8 cellular contexts compared by ENCODE assay signal in the genomic region with DNA sequence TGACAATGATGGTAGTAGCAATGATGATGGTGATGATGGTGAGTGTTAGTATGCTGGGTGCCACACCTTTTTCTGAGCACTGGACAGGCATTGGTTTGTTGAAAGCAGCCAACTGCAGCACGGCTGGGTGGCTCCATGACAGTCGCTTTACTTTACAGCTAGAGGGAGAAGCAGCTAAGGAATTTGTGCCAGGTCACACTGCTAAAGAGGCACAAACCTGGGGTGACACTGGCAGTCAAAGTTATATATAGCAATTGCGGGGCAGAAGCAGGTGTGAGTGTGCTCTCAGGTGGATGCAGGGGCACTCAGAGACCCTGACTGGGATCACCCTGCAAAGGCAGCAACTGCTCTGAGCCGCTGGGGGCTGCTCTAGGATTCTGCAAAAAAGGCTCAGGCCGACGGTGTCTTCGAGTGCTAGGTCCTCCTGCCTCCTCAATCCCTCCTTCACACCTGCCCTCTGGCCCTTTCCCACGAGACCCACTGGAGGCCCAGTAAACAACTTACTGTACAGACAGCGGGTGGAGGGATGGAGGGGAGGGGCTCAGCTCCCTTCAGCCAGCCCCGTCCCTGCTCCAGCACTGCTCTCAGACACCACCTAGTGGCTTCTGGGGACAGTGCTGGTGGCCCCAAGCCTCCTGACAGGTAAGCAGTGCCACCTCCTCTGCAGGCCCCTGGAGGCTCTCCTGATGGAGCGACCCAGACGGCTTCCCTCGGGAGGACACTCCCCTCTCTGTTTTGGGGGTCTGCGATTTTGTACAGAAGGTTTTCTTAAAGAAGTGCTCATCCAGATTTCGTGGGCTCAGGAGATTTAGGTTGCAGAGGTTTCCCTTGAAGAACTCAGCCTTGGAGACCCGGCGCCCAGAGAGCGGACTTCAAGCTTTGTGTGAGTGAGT. TPM values are rescaled to one million over a fixed set of nuclear protein-coding genes. Genes with fewer than 3 reads are reported as not detected.
A peak's percentile ranks its signal among the peaks of the same experiment; 100 is the strongest.
DNase-seq lines count a peak whose midpoint lies in the region; ATAC-seq and TF ChIP-seq lines count a peak whose summit lies in the region.

No MANE protein-coding gene starts in this region.

- H3K27ac ChIP-seq in KMS-11 (no peak overlapping the region), Panc1 (ENCODE audit: low read length) (no peak overlapping the region), esophagus squamous epithelium (peak overlapping the region in 3 of 4 donors; percentile 18 to 93 (median 87)), neuronal stem cell (replicated peaks; ENCODE audit: low read length) (no peak overlapping the region), suprapubic skin (no peak overlapping the region)

- no peak overlapping the region for H2BK15ac ChIP-seq in neuronal stem cell (ENCODE audit: low read length)

- no peak overlapping the region for H4K8ac ChIP-seq in neuronal stem cell (ENCODE audit: low read depth, low read length)

- H2AK5ac ChIP-seq in neuronal stem cell (ENCODE audit: low read depth, low read length) = no peak overlapping the region

- TF ChIP-seq CTCF in CD14-positive monocyte (IDR thresholded peaks at IDR 0.05) (peak; percentile 92), KMS-11 (conservative IDR thresholded peaks at IDR 0.05; ENCODE audit: low read depth, low read length) (peak; percentile 88), Panc1 (IDR thresholded peaks at IDR 0.05) (peak; percentile 97), esophagus squamous epithelium (IDR thresholded peaks at IDR 0.05) (peak; percentile 87 to 96 (median 90)), suprapubic skin (IDR thresholded peaks at IDR 0.05) (peak; percentile 67 to 93)

- no peak overlapping the region for H3K14ac ChIP-seq in neuronal stem cell (ENCODE audit: low read length)

- no peaks in the 10 kb centered on the region for H3K9me3 ChIP-seq in Panc1 (ENCODE audit: control insufficient read depth, insufficient read depth, low read depth, low read length)
- H3K9me3 ChIP-seq in esophagus squamous epithelium = no peaks in the 10 kb centered on the region
- no peaks in the 10 kb centered on the region for H3K9me3 ChIP-seq in neuronal stem cell (replicated peaks in 1 of 2; ENCODE audit: control insufficient read depth in 2 of 2, insufficient read depth in 1 of 2, low read depth in 1 of 2, low read length in 2 of 2)
- no peaks in the 10 kb centered on the region for H3K9me3 ChIP-seq in suprapubic skin

- TF ChIP-seq POLR2A in esophagus squamous epithelium (IDR thresholded peaks at IDR 0.05) (no peak), suprapubic skin (IDR thresholded peaks at IDR 0.05) (no peak)

- H3K4me1 Mint-ChIP-seq in CD14-positive monocyte = peaks cover 21% of the 10 kb centered on the region

- peak; percentile 67 for DNase-seq in CD14-positive monocyte (ENCODE audit: low spot score)
- no peak for DNase-seq in Panc1 (ENCODE audit: low read depth, low spot score)
- DNase-seq in activated T-cell treated with anti-CD3 and anti-CD28 coated beads for 48 hours (ENCODE audit: low read depth) = peak; percentile 77
- DNase-seq in esophagus squamous epithelium (lab: John Stamatoyannopoulos, UW) = peak; percentile 26
- peak; percentile 66 for DNase-seq in neuronal stem cell (ENCODE audit: low spot score)
- DNase-seq in suprapubic skin (ENCODE audit: low spot score in 2 of 2) = no peak

- no peak overlapping the region for H2AFZ ChIP-seq in KMS-11 (ENCODE audit: low read depth)
- no peak overlapping the region for H2AFZ ChIP-seq in neuronal stem cell (ENCODE audit: low read length)

- in situ Hi-C loops in Panc1 (cut with HindIII; ENCODE audit: low pct_unique_long_range_greater_than_20kb, low sequenced_read_pairs) = no loop called here

- H4K20me1 ChIP-seq in KMS-11 (ENCODE audit: insufficient read depth) = no peaks in the 10 kb centered on the region

- no peak overlapping the region for H3K4ac ChIP-seq in neuronal stem cell (ENCODE audit: low read length)

- POLR2A ChIA-PET in Panc1 (lab: Charles Lee) = no interaction called here

- H3K27me3 ChIP-seq in KMS-11 (ENCODE audit: insufficient read depth, low read depth) = no peaks in the 10 kb centered on the region
- no peaks in the 10 kb centered on the region for H3K27me3 ChIP-seq in Panc1 (ENCODE audit: control insufficient read depth, insufficient read depth, low read length)
- no peaks in the 10 kb centered on the region for H3K27me3 ChIP-seq in esophagus squamous epithelium
- no peaks in the 10 kb centered on the region for H3K27me3 ChIP-seq in neuronal stem cell (ENCODE audit: control insufficient read depth in 3 of 3, insufficient read depth in 3 of 3, low read depth in 1 of 3, low read length in 3 of 3)
- H3K27me3 ChIP-seq in suprapubic skin = no peaks in the 10 kb centered on the region

- no peak overlapping the region for H2BK5ac ChIP-seq in neuronal stem cell (ENCODE audit: low read length)

- H2BK12ac ChIP-seq in neuronal stem cell (ENCODE audit: low read length) = no peak overlapping the region

- peaks cover 0 to 2% (median 0%) of the 10 kb centered on the region in 3 donors for H3K27me3 Mint-ChIP-seq in CD14-positive monocyte (ENCODE audit: low read depth in 3 of 3)

- H3K23ac ChIP-seq in neuronal stem cell (ENCODE audit: low read depth, low read length, poor library complexity) = no peak overlapping the region

- H3K9ac ChIP-seq in KMS-11 (no peak overlapping the region), neuronal stem cell (ENCODE audit: low read depth, low read length, poor library complexity) (no peak overlapping the region)

- no peak overlapping the region for H3K18ac ChIP-seq in neuronal stem cell (ENCODE audit: low read length)

- H3K4me1 ChIP-seq in KMS-11 (ENCODE audit: low read depth, poor library complexity, severe bottlenecking) = peaks cover 18% of the 10 kb centered on the region
- H3K4me1 ChIP-seq in Panc1 (ENCODE audit: control insufficient read depth, insufficient read depth, low read length) = peaks cover 30% of the 10 kb centered on the region
- peaks cover 22 to 80% (median 53%) of the 10 kb centered on the region in 3 donors for H3K4me1 ChIP-seq in esophagus squamous epithelium
- peaks cover 3 to 4% of the 10 kb centered on the region in 2 donors for H3K4me1 ChIP-seq in neuronal stem cell (ENCODE audit: control insufficient read depth in 2 of 2, insufficient read depth in 1 of 2, low read depth in 1 of 2, low read length in 2 of 2)
- peaks cover 59% of the 10 kb centered on the region for H3K4me1 ChIP-seq in suprapubic skin

- H3K4me2 ChIP-seq in KMS-11 (no peak overlapping the region), neuronal stem cell (ENCODE audit: insufficient read depth, low read length, poor library complexity, severe bottlenecking) (no peak overlapping the region)

- peaks cover 5 to 9% of the 10 kb centered on the region in 2 donors for H3K36me3 Mint-ChIP-seq in CD14-positive monocyte

- no peak overlapping the region for H2BK120ac ChIP-seq in neuronal stem cell (ENCODE audit: low read depth, low read length)

- H3K36me3 ChIP-seq in KMS-11 (ENCODE audit: insufficient read depth) = no peaks in the 10 kb centered on the region
- H3K36me3 ChIP-seq in Panc1 (ENCODE audit: control insufficient read depth, insufficient read depth, low read length) = peaks cover 3% of the 10 kb centered on the region; the same call in 1 of the 2 replicates
- peaks cover 0 to 5% (median 0%) of the 10 kb centered on the region in 3 donors for H3K36me3 ChIP-seq in esophagus squamous epithelium
- H3K36me3 ChIP-seq in neuronal stem cell (replicated peaks in 1 of 2; ENCODE audit: control insufficient read depth in 2 of 2, insufficient read depth in 2 of 2, low read length in 2 of 2) = peaks cover 9 to 27% of the 10 kb centered on the region in 2 donors
- no peaks in the 10 kb centered on the region for H3K36me3 ChIP-seq in suprapubic skin

- no peak for TF ChIP-seq EP300 in suprapubic skin (IDR thresholded peaks at IDR 0.05)

- BruUV-seq in Panc1 (replicated peaks; lab: Mats Ljungman, UMichigan) = no TSS peak

- no peak overlapping the region for H3K4me3 ChIP-seq in KMS-11 (IDR thresholded peaks at IDR 0.05; ENCODE audit: insufficient read depth, low read depth, low read length)
- no peak overlapping the region for H3K4me3 ChIP-seq in Panc1 (ENCODE audit: low read depth in 2 of 2, low read length in 2 of 2)
- no peak overlapping the region for H3K4me3 ChIP-seq in esophagus squamous epithelium
- no peak overlapping the region for H3K4me3 ChIP-seq in neuronal stem cell (ENCODE audit: low read length in 2 of 2)
- H3K4me3 ChIP-seq in suprapubic skin = no peak overlapping the region

- intact Hi-C loops in CD14-positive monocyte (cut with micrococcal nuclease) (loop anchor here in 1 of 2 donors (10.0 kb wide), 1 partner anchor 422 kb away; the partner anchor contains the start of gene OGFR), Panc1 (cut with micrococcal nuclease; ENCODE audit: unreplicated experiment) (loop anchor here (5.0 kb wide), 2 partner anchors 40 to 80 kb away; partner anchors contain the start of gene ADRM1), esophagus squamous epithelium (cut with DNase I) (loop anchor here (5.0 kb wide), 1 partner anchor 80 kb away; the partner anchor contains the start of gene ADRM1)

- H3K4me3 Mint-ChIP-seq in CD14-positive monocyte = no peak overlapping the region

- peaks cover 26% of the 10 kb centered on the region for H3K79me2 ChIP-seq in KMS-11 (ENCODE audit: insufficient read depth, low read depth)

- ATAC-seq in GM19395 (IDR thresholded peaks at IDR 0.05; ENCODE audit: unreplicated experiment) (peak; percentile 53), Panc1 (peak; percentile 82)

- 46 to 53% methylated on average over 11 to 12 of the region's 18 CpGs for WGBS in esophagus squamous epithelium, 2 donors
- no CpG with 5 or more reads among the region's 18 CpGs for WGBS in neuronal stem cell (ENCODE audit: extremely low coverage in 2 of 2, insufficient read length in 2 of 2, insufficient replicate concordance in 1 of 2), 2 donors
- 61% methylated on average over 10 of the region's 18 CpGs for WGBS in suprapubic skin

- H3K9me3 Mint-ChIP-seq in CD14-positive monocyte = peaks cover 0 to 4% (median 0%) of the 10 kb centered on the region in 7 donors

- H3K79me1 ChIP-seq in neuronal stem cell (ENCODE audit: low read depth, low read length) = peaks cover 16% of the 10 kb centered on the region

- H3K27ac Mint-ChIP-seq in CD14-positive monocyte = peak overlapping the region in 1 of 7 donors; percentile 25

- CTCF ChIA-PET in Panc1 (lab: Charles Lee) = interaction anchor here (0.5 to 1.4 kb wide), 8 partner anchors 11 to 471 kb away, joined by 3 to 7 read pairs (median 4); no protein-coding TSS in a partner anchor

- H4K91ac ChIP-seq in neuronal stem cell (ENCODE audit: low read depth, low read length, poor library complexity) = no peak overlapping the region

RNA-seq across cellular contexts. Expression of gene RPS21, which starts 4.4 kb away (rescaled TPM):
- 100 to 1,000 TPM; 799 to 968 TPM for polyA plus RNA-seq in CD14-positive monocyte
- total RNA-seq in Panc1 (2021; ENCODE audit: unreplicated experiment) = 1,761 TPM
- 4,052 TPM for polyA plus RNA-seq in Panc1 (2012; ENCODE audit: insufficient read length)
- total RNA-seq in esophagus squamous epithelium = 1,000 to 10,000 TPM in 3 of 4 donors, 100 to 1,000 TPM in 1; 819 to 3,701 (median 3,102) TPM
- 3,158 TPM for polyA plus RNA-seq in neuronal stem cell (2013, experiment 1 of 2)
- polyA plus RNA-seq in neuronal stem cell (2013, experiment 2 of 2) = 3,117 TPM
- total RNA-seq in suprapubic skin = 1,000 to 10,000 TPM; 1,604 to 3,217 (median 2,363) TPM

RNA-seq across cellular contexts. Expression of gene LAMA5, which starts 15.4 kb away (rescaled TPM):
- polyA plus RNA-seq in CD14-positive monocyte = not detected
- total RNA-seq in Panc1 (2021; ENCODE audit: unreplicated experiment) = 497 TPM
- polyA plus RNA-seq in Panc1 (2012; ENCODE audit: insufficient read length) = 508 TPM
- total RNA-seq in esophagus squamous epithelium = 100 to 1,000 TPM in 2 of 4 donors, 10 to 100 TPM in 2; 60.4 to 127 (median 98.9) TPM
- 59.5 TPM for polyA plus RNA-seq in neuronal stem cell (2013, experiment 1 of 2)
- 57.4 TPM for polyA plus RNA-seq in neuronal stem cell (2013, experiment 2 of 2)
- total RNA-seq in suprapubic skin = 100 to 1,000 TPM; 200 to 623 (median 316) TPM

RNA-seq across cellular contexts. Expression of gene CABLES2, which starts 24.5 kb away (rescaled TPM):
- under 1 TPM; 0.60 to 0.61 TPM for polyA plus RNA-seq in CD14-positive monocyte
- total RNA-seq in Panc1 (2021; ENCODE audit: unreplicated experiment) (9.8 TPM), esophagus squamous epithelium (1 to 10 TPM; 2.0 to 3.8 (median 2.2) TPM), suprapubic skin (1 to 10 TPM; 3.8 to 7.2 (median 4.5) TPM)
- polyA plus RNA-seq in Panc1 (2012; ENCODE audit: insufficient read length) = 12.0 TPM
- polyA plus RNA-seq in neuronal stem cell (2013, experiment 1 of 2) = 15.0 TPM
- polyA plus RNA-seq in neuronal stem cell (2013, experiment 2 of 2) = 14.9 TPM

RNA-seq across cellular contexts. Expression of gene RBBP8NL, which starts 44.8 kb away (rescaled TPM):
- not detected for polyA plus RNA-seq in CD14-positive monocyte
- not detected for total RNA-seq in Panc1 (2021; ENCODE audit: unreplicated experiment)
- polyA plus RNA-seq in Panc1 (2012; ENCODE audit: insufficient read length) = not detected
- 1 to 10 TPM; 1.1 to 6.2 (median 4.0) TPM for total RNA-seq in esophagus squamous epithelium
- polyA plus RNA-seq in neuronal stem cell (2013, experiment 1 of 2) = not detected
- polyA plus RNA-seq in neuronal stem cell (2013, experiment 2 of 2) = not detected
- total RNA-seq in suprapubic skin = 1 to 10 TPM; 2.0 to 6.6 (median 3.9) TPM

Comparison
In these comparisons a context has a peak if more than half of its experiments do, and no peak if none do; other contexts are left out.
1. DNase-seq: peak in CD14-positive monocyte (single experiment), activated T-cell treated with anti-CD3 and anti-CD28 coated beads for 48 hours (single experiment), esophagus squamous epithelium (single experiment) and neuronal stem cell (single experiment); none in Panc1 (single experiment) and suprapubic skin (0 of 2).
2. H3K27ac ChIP-seq: peak in esophagus squamous epithelium (3 of 4); none in KMS-11 (single experiment), Panc1 (single experiment), neuronal stem cell (single experiment) and suprapubic skin (single experiment).
3. Peak in every context shown above with its lines, with median percentiles within 50 percentile points of each other: CTCF ChIP-seq.